Comparison of ENCODE assay signal across 17 cellular contexts in genomic region chr5:137090151-137090550, GRCh38.
DNase-seq lines count a peak whose midpoint lies in the region; ATAC-seq and TF ChIP-seq lines count a peak whose summit lies in the region.
"Had no signal": no experiment of that assay in that cellular context is flagged by ENCODE, and none has a peak within 500 bp of the region (broad histone marks: within the 10 kb centered on the region; RNA-seq: fewer than 3 reads in every experiment).

No MANE protein-coding gene starts in this region.

- H3K27ac ChIP-seq in GM23338 (ENCODE audit: low read depth), result no peak overlapping the region
- no peak overlapping the region for H3K27ac ChIP-seq in iPS-20b (ENCODE audit: low read length)
- H3K27ac ChIP-seq: KMS-11 had no signal

- peaks cover 46% of the 10 kb centered on the region for H3K4me1 Mint-ChIP-seq in GM23338
- H3K4me1 Mint-ChIP-seq in WTC11, result peaks cover 58% of the 10 kb centered on the region
- H3K4me1 Mint-ChIP-seq: CD8-positive, alpha-beta memory T cell had no signal

- CTCF ChIA-PET in WTC11 (lab: Charles Lee), result interaction anchor here (2.7 kb wide), 1 partner anchor 15 kb away, joined by 30 read pairs; no protein-coding TSS in a partner anchor

- H3K27me3 Mint-ChIP-seq in GM23338 (ENCODE audit: insufficient read depth, low read depth, poor library complexity) (peaks cover 2% of the 10 kb centered on the region), WTC11 (ENCODE audit: low read depth) (no peaks in the 10 kb centered on the region)

- H3K27ac Mint-ChIP-seq in GM23338 (no peak overlapping the region), WTC11 (peak overlapping the region; percentile 85; the same call in 1 of the 2 replicates)
- H3K27ac Mint-ChIP-seq: CD8-positive, alpha-beta memory T cell had no signal

- H3K27me3 ChIP-seq in GM23338 (ENCODE audit: insufficient read depth) (no peaks in the 10 kb centered on the region), iPS-20b (ENCODE audit: insufficient read depth, low read length) (no peaks in the 10 kb centered on the region)

- TF ChIP-seq CTCF in GM23338 (conservative IDR thresholded peaks at IDR 0.05; ENCODE audit: low read depth in 2 of 2), result no peak
- no peak for TF ChIP-seq CTCF in WTC11 (IDR thresholded peaks at IDR 0.05)

- POLR2A ChIA-PET in WTC11 (lab: Charles Lee), result no interaction called here

- no peaks in the 10 kb centered on the region for H3K9me3 ChIP-seq in iPS-20b (ENCODE audit: insufficient read depth, low read depth, low read length)

- H3K4me3 ChIP-seq in GM23338, result no peak overlapping the region
- H3K4me3 ChIP-seq in iPS-20b (ENCODE audit: low read length), result peak overlapping the region; percentile 7; the same call in 1 of the 2 replicates

- H3F3A ChIP-seq in GM23338 (replicated peaks; ENCODE audit: low read depth), result no peaks in the 10 kb centered on the region

- H3K4me2 ChIP-seq in GM23338, result peak overlapping the region; percentile 68; the same call in 1 of the 2 replicates
- H3K4me2 ChIP-seq: KMS-11 had no signal

- H3K36me3 Mint-ChIP-seq in GM23338 (ENCODE audit: low read depth) (no peaks in the 10 kb centered on the region), WTC11 (no peaks in the 10 kb centered on the region)
- H3K36me3 Mint-ChIP-seq: CD8-positive, alpha-beta memory T cell had no signal

- intact Hi-C loops in sciatic nerve (cut with DNase I), result no loop called here
- intact Hi-C loops in Right ventricle myocardium inferior (cut with DNase I), result no loop called here

- H3K4me3 Mint-ChIP-seq in GM23338, result no peak overlapping the region
- H3K4me3 Mint-ChIP-seq in WTC11, result no peak overlapping the region
- H3K4me3 Mint-ChIP-seq: CD8-positive, alpha-beta memory T cell had no signal

- H3K9ac ChIP-seq in iPS-20b (ENCODE audit: low read depth, low read length), result no peak overlapping the region
- H3K9ac ChIP-seq: KMS-11 had no signal

- peak overlapping the region; percentile 84; the same call in 1 of the 2 replicates for H2AFZ ChIP-seq in GM23338

- ATAC-seq in GM23338 (no peak), WTC11 (no peak), sciatic nerve (peak; percentile 78), GM19452 (IDR thresholded peaks at IDR 0.05; ENCODE audit: unreplicated experiment) (no peak), Right ventricle myocardium inferior (no peak), SK-N-SH treated with all-trans-retinoic acid at 6 μM for 48 hours (no peak)

- H3K9me3 Mint-ChIP-seq in GM23338 (no peaks in the 10 kb centered on the region), WTC11 (peaks cover 8% of the 10 kb centered on the region)

- H3K79me2 ChIP-seq in GM23338 (replicated peaks; ENCODE audit: insufficient read depth), result no peaks in the 10 kb centered on the region

- H4K20me1 ChIP-seq in GM23338 (replicated peaks; ENCODE audit: insufficient read depth), result no peaks in the 10 kb centered on the region

- H3K36me3 ChIP-seq in GM23338 (ENCODE audit: insufficient read depth) (no peaks in the 10 kb centered on the region), iPS-20b (ENCODE audit: insufficient read depth, low read depth, low read length) (no peaks in the 10 kb centered on the region)

- DNase-seq in GM23338 (ENCODE audit: low spot score) (no peak), WTC11 (ENCODE audit: low spot score) (no peak), sciatic nerve (ENCODE audit: low spot score) (no peak), Right ventricle myocardium inferior (ENCODE audit: missing footprints) (no peak)
- no peak for DNase-seq in stimulated activated CD4-positive, alpha-beta T cell treated with anti-CD3 and anti-CD28 coated beads, Interleukin-2, amount 100 ng/mL, for 48 hours
- DNase-seq: C1 segment of cervical spinal cord; CD8-positive, alpha-beta memory T cell; GDM1; HCEC 1CT; IMR-90; MV-4-11; NCI-H524 treated with DMSO at 0.1 percent for 48 hours; SW 1271 had no signal

- peaks cover 12% of the 10 kb centered on the region for H3K9me2 ChIP-seq in GM23338 (ENCODE audit: insufficient read depth)

- peaks cover 20% of the 10 kb centered on the region for H3K4me1 ChIP-seq in GM23338 (ENCODE audit: insufficient read depth)
- H3K4me1 ChIP-seq in iPS-20b (ENCODE audit: insufficient read depth, low read length), result peaks cover 23% of the 10 kb centered on the region

TF ChIP-seq in GM23338, 12 proteins besides CTCF, POLR2A, EP300 and RAD21 (continues in another document):
- no peak for TF ChIP-seq EZH2 (IDR thresholded peaks at IDR 0.05; ENCODE audit: low read depth, unreplicated experiment)
- no peak for TF ChIP-seq NANOG (IDR thresholded peaks at IDR 0.05; ENCODE audit: borderline replicate concordance)
- TF ChIP-seq EZH2phosphoT487 (IDR thresholded peaks at IDR 0.05; ENCODE audit: unreplicated experiment), result no peak

TF ChIP-seq in WTC11, 78 proteins besides CTCF, POLR2A, EP300 and RAD21:
- TF ChIP-seq ERG (CRISPR knock-in tag; IDR thresholded peaks at IDR 0.05) (no peak), ZNF138 (CRISPR knock-in tag; conservative IDR thresholded peaks at IDR 0.05) (no peak), GRHL2 (CRISPR knock-in tag; IDR thresholded peaks at IDR 0.05; ENCODE audit: insufficient replicate concordance, severe bottlenecking) (no peak), E2F4 (CRISPR knock-in tag; IDR thresholded peaks at IDR 0.05; ENCODE audit: borderline replicate concordance, low read depth) (no peak)
TF ChIP-seq in WTC11: peak in this region for 0.

TF ChIP-seq in SK-N-SH treated with all-trans-retinoic acid at 6 μM for 48 hours, 23 proteins besides CTCF, POLR2A, EP300 and RAD21 (continues in another document):
- TF ChIP-seq SNAI2 (CRISPR knock-in tag; IDR thresholded peaks at IDR 0.05), result no peak
- no peak for TF ChIP-seq RARB (CRISPR knock-in tag; IDR thresholded peaks at IDR 0.05)
- TF ChIP-seq TSHZ2 (CRISPR knock-in tag; IDR thresholded peaks at IDR 0.05), result no peak
- TF ChIP-seq ZFP3 (CRISPR knock-in tag; IDR thresholded peaks at IDR 0.05), result no peak
- TF ChIP-seq CSDC2 (CRISPR knock-in tag; IDR thresholded peaks at IDR 0.05), result no peak
- no peak for TF ChIP-seq CSRNP3 (CRISPR knock-in tag; IDR thresholded peaks at IDR 0.05)
- no peak for TF ChIP-seq TOX (CRISPR knock-in tag; IDR thresholded peaks at IDR 0.05; ENCODE audit: borderline replicate concordance)
- no peak for TF ChIP-seq PPARA (CRISPR knock-in tag; IDR thresholded peaks at IDR 0.05; ENCODE audit: borderline replicate concordance)
- no peak for TF ChIP-seq CREB5 (CRISPR knock-in tag; IDR thresholded peaks at IDR 0.05; ENCODE audit: low read depth)
- no peak for TF ChIP-seq ZC3H10 (CRISPR knock-in tag; IDR thresholded peaks at IDR 0.05)
- TF ChIP-seq ZNF70 (CRISPR knock-in tag; IDR thresholded peaks at IDR 0.05), result no peak
